8 cellular contexts compared by ENCODE assay signal in the genomic region with DNA sequence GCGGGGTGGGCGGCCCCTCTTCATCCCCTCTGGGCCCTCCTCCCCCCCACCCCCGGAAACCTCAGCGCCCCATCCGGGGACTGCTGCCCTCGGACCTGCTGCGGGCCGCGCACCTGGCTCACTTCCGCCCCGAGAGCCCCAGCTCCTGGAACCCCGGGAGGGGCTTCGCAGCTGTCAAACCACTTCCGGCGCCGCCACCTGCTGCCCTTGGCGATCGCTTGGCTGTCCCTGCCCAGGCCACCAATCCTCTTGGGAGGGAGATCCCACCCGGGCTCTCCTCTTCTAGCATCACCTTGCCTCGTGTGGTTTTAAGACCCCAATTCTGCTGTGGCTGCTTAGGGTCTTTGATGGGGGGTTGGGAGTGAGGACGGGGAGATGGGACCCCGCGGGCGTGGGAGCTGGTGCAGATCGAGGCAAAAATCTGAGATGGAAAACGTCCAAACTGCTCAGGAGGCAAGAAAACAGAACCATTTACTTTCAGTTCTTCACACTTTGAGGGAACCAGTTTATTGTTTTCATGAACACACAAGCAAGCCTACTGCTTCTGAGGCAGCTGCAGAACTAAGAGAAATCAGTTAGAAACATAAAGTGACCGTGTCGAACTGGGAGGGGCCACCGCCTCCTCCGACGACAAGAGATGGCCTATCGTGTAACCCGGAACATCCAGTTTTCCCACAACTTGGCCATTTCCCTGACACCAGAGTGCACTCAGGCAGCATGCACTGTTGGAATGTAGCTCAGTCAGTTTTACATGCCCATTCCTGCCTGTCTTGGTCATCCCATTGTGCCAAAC. TPM values are rescaled to one million over a fixed set of nuclear protein-coding genes. Genes with fewer than 3 reads are reported as not detected.
DNase-seq lines count a peak whose midpoint lies in the region; ATAC-seq and TF ChIP-seq lines count a peak whose summit lies in the region.

No MANE protein-coding gene starts in this region.

- DNase-seq in SIG-M5 treated with dmso at 0.1 percent for 504 hours (lab: John Stamatoyannopoulos, UW; ENCODE audit: unreplicated experiment) = peak; percentile 52
- DNase-seq in SIG-M5 (lab: John Stamatoyannopoulos, UW) = no peak
- peak; percentile 52 for DNase-seq in NCI-H146 treated with DMSO at 0.1 percent for 48 hours (lab: John Stamatoyannopoulos, UW; ENCODE audit: unreplicated experiment)
- peak; percentile 28 to 70 (median 48) for DNase-seq in activated CD4-positive, CD25-positive, alpha-beta regulatory T cell (lab: John Stamatoyannopoulos, UW)
- DNase-seq in choroid plexus epithelial cell (ENCODE audit: low read depth) = peak; percentile 42
- DNase-seq in left lung = peak; percentile 64 to 86
- DNase-seq in stimulated activated CD4-positive, alpha-beta T cell treated with anti-CD3 and anti-CD28 coated beads, Interleukin-4, amount 100 ng/mL, for 4 hours = peak; percentile 52 to 55

- H3K9me3 ChIP-seq in left lung = no peaks in the 10 kb centered on the region

- intact Hi-C loops in left lung (cut with DNase I) = no loop called here

- ATAC-seq in HG02852 (IDR thresholded peaks at IDR 0.05; ENCODE audit: unreplicated experiment) (peak; percentile 68), left lung (peak; percentile 82)

- peaks cover 0 to 23% of the 10 kb centered on the region in 2 donors for H3K4me1 ChIP-seq in left lung

- no peaks in the 10 kb centered on the region for H3K36me3 ChIP-seq in left lung

- no peaks in the 10 kb centered on the region for H3K27me3 ChIP-seq in left lung

- H3K4me3 ChIP-seq in choroid plexus epithelial cell (ENCODE audit: low read depth, low read length) = peak overlapping the region; percentile 64
- peak overlapping the region; percentile 32 to 48 for H3K4me3 ChIP-seq in left lung

- no peak for TF ChIP-seq CTCF in choroid plexus epithelial cell (conservative IDR thresholded peaks at IDR 0.05; ENCODE audit: low read depth, low read length)
- no peak for TF ChIP-seq CTCF in left lung (IDR thresholded peaks at IDR 0.05)

- peak overlapping the region; percentile 77 to 85 for H3K27ac ChIP-seq in left lung

RNA-seq across cellular contexts. Expression of gene MTMR1, which starts 0.8 kb away (rescaled TPM):
- 10 to 100 TPM; 21.1 to 21.9 TPM for total RNA-seq in left lung
